Comparison of ENCODE assay signal across 12 cellular contexts in the genomic region with DNA sequence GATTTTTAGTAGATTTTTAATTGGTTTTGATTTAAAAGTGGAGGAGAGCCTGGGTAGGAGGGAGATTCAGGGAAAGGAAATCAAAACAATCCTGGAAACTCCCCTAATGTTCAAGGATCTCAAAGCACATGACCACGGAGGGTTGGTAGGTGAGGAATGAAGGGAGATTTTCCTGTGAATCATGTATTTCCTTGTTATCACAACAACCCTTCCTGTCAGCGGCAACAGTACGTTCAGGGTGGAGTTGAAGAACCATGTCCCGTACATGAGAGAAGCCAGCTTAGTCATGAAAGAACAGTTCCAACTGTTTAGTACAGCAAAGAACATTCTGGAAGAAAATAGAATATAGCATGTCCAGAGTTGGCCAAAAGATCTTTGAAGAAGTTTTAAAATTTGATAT.
DNase-seq lines count a peak whose midpoint lies in the region; ATAC-seq and TF ChIP-seq lines count a peak whose summit lies in the region.
"Had no signal": no experiment of that assay in that cellular context is flagged by ENCODE, and none has a peak within 500 bp of the region (broad histone marks: within the 10 kb centered on the region; RNA-seq: fewer than 3 reads in every experiment).

No MANE protein-coding gene starts in this region.

- H4K20me1 ChIP-seq in BLaER1 (no peaks in the 10 kb centered on the region), SK-N-SH (ENCODE audit: insufficient read depth) (no peaks in the 10 kb centered on the region)

- peaks cover 21% of the 10 kb centered on the region for H3K9me3 ChIP-seq in BLaER1
- H3K9me3 ChIP-seq in SK-N-SH = no peaks in the 10 kb centered on the region

- TF ChIP-seq CTCF in SK-N-SH (IDR thresholded peaks at IDR 0.05) (no peak), fibroblast of the aortic adventitia (IDR thresholded peaks at IDR 0.05; ENCODE audit: insufficient read depth, low read length) (no peak), GM10248 (IDR thresholded peaks at IDR 0.05; ENCODE audit: control extremely low read depth, extremely low read depth, low read depth, missing control alignments) (no peak)

- POLR2A ChIA-PET in SK-N-SH (lab: Yijun Ruan, JAX) = no interaction called here
- POLR2A ChIA-PET in GM10248 (lab: Yijun Ruan, JAX) = no interaction called here

- 24% methylated on average over 4 of the region's 4 CpGs for WGBS in SK-N-SH (ENCODE audit: low lambda C conversion rate)

- CTCF ChIA-PET in SK-N-SH (lab: Yijun Ruan, JAX) = interaction anchor here (1.0 to 1.3 kb wide), 3 partner anchors 20 to 152 kb away, joined by 3 to 5 read pairs (median 4); no protein-coding TSS in a partner anchor
- CTCF ChIA-PET in GM10248 (lab: Yijun Ruan, JAX) = interaction anchor here (2.8 kb wide), 1 partner anchor 21 kb away, joined by 15 read pairs; no protein-coding TSS in a partner anchor

- H3K4me1 ChIP-seq in BLaER1 (peaks cover 39% of the 10 kb centered on the region), SK-N-SH (ENCODE audit: control insufficient read depth in 1 of 2, insufficient read depth in 2 of 2, low read depth in 1 of 2, low read length in 1 of 2) (no peaks in the 10 kb centered on the region; a peak in 1 of 4 replicates)

- no peak for TF ChIP-seq EP300 in SK-N-SH (IDR thresholded peaks at IDR 0.05; ENCODE audit: borderline replicate concordance in 1 of 2, low read depth in 1 of 2, low read length in 1 of 2)

- H3K9me2 ChIP-seq in SK-N-SH = no peaks in the 10 kb centered on the region

- H3K4me3 ChIP-seq in BLaER1 (no peak overlapping the region), SK-N-SH (ENCODE audit: low read depth in 2 of 2, low read length in 1 of 2) (no peak overlapping the region), fibroblast of the aortic adventitia (ENCODE audit: low read depth, low read length) (no peak overlapping the region)

- DNase-seq in SK-N-SH (no peak), fibroblast of the aortic adventitia (ENCODE audit: low read depth) (peak; percentile 90), pulmonary artery endothelial cell (ENCODE audit: low read depth, low spot score) (peak; percentile 97), GM10248 (ENCODE audit: extremely low spot score) (no peak), NCI-H2029 (lab: John Stamatoyannopoulos, UW) (no peak)
- DNase-seq in activated CD8-positive, alpha-beta memory T cell treated with anti-CD3 and anti-CD28 coated beads, Interleukin-2, amount 50 U/mL, for 4 hours = no peak
- DNase-seq: activated naive CD4-positive, alpha-beta T cell treated with Interleukin-2 at 50 U/mL for 16 hours; DND-41; NCI-H2029 treated with DMSO at 0.1 percent for 48 hours; T-cell had no signal

- peak overlapping the region; percentile 64; the same call in 1 of the 2 replicates for H3K4me2 ChIP-seq in BLaER1
- H3K4me2 ChIP-seq in SK-N-SH = peak overlapping the region; percentile 40

- no peaks in the 10 kb centered on the region for H3K79me2 ChIP-seq in SK-N-SH (ENCODE audit: insufficient read depth)

- TF ChIP-seq RAD21 in SK-N-SH (IDR thresholded peaks at IDR 0.05; ENCODE audit: low read length) = no peak

- H3K36me3 ChIP-seq in BLaER1 = no peaks in the 10 kb centered on the region
- H3K36me3 ChIP-seq in SK-N-SH (replicated peaks in 1 of 2; ENCODE audit: control insufficient read depth in 1 of 2, insufficient read depth in 2 of 2, low read length in 1 of 2) = no peaks in the 10 kb centered on the region

- H3K9ac ChIP-seq in BLaER1 (no peak overlapping the region), SK-N-SH (no peak overlapping the region)

- 0 out of 2 replicates have a peak overlapping the region, but pooled peaks have one; percentile 33 for H3K27ac ChIP-seq in BLaER1
- peak overlapping the region; percentile 36 to 66; a peak in 3 of 4 replicates for H3K27ac ChIP-seq in SK-N-SH (ENCODE audit: low read depth in 2 of 2, low read length in 1 of 2)

- H3K27me3 ChIP-seq in BLaER1 = no peaks in the 10 kb centered on the region
- no peaks in the 10 kb centered on the region for H3K27me3 ChIP-seq in SK-N-SH (ENCODE audit: insufficient read depth)

- H3F3A ChIP-seq in SK-N-SH (replicated peaks; ENCODE audit: insufficient read depth) = peaks cover 6% of the 10 kb centered on the region

- no peak for ATAC-seq in GM18520 (IDR thresholded peaks at IDR 0.05; ENCODE audit: unreplicated experiment)
- ATAC-seq: T-cell had no signal

- peak overlapping the region; percentile 64 for H2AFZ ChIP-seq in SK-N-SH (ENCODE audit: low read depth)

TF ChIP-seq in SK-N-SH, 30 proteins besides CTCF, POLR2A, EP300 and RAD21:
- no peak for TF ChIP-seq FOXJ3 (CRISPR knock-in tag; IDR thresholded peaks at IDR 0.05)

Comparison
In these comparisons a context has a peak if more than half of its experiments do, and no peak if none do; other contexts are left out.
1. DNase-seq: peak in fibroblast of the aortic adventitia (single experiment) and pulmonary artery endothelial cell (single experiment); none in SK-N-SH (single experiment), activated CD8-positive, alpha-beta memory T cell treated with anti-CD3 and anti-CD28 coated beads, Interleukin-2, amount 50 U/mL, for 4 hours (single experiment), GM10248 (single experiment) and NCI-H2029 (single experiment).